ENCODE assay signal across 1 cellular context in the genomic region with DNA sequence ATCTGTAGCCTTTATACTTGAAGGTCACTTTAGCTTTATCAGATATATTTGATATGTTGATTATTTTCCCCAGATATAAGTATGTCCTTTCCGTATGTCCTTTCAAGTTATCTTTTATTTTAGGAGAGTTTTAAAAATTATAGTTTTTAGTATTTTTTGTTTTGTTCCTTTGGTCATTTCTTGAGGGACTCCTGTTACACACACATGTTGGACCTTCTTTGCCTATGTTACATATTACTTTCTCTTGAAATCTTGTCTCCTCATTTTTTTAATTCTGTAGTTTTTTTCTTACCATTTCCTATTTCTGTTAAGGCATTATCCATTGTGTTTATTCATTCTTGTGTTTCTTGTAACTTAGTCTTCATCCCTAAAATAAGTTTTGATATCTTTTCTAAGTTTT.
TF ChIP-seq lines count a peak whose summit lies in the region.

No MANE protein-coding gene starts in this region.

TF ChIP-seq in IMR-90, 13 proteins besides CTCF, POLR2A, EP300 and RAD21 (continued from another document):
- TF ChIP-seq, protein P1, sequence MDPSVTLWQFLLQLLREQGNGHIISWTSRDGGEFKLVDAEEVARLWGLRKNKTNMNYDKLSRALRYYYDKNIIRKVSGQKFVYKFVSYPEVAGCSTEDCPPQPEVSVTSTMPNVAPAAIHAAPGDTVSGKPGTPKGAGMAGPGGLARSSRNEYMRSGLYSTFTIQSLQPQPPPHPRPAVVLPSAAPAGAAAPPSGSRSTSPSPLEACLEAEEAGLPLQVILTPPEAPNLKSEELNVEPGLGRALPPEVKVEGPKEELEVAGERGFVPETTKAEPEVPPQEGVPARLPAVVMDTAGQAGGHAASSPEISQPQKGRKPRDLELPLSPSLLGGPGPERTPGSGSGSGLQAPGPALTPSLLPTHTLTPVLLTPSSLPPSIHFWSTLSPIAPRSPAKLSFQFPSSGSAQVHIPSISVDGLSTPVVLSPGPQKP (IDR thresholded peaks at IDR 0.05; ENCODE audit: borderline replicate concordance, low read depth, low read length): no peak
- TF ChIP-seq CHD1 (IDR thresholded peaks at IDR 0.05; ENCODE audit: low read depth, low read length) (no peak), RCOR1 (IDR thresholded peaks at IDR 0.05; ENCODE audit: insufficient replicate concordance, low read length) (no peak), FOS (IDR thresholded peaks at IDR 0.05; ENCODE audit: low read depth, low read length) (no peak), CEBPB (IDR thresholded peaks at IDR 0.05; ENCODE audit: low read depth, low read length) (no peak), BHLHE40 (IDR thresholded peaks at IDR 0.05; ENCODE audit: low read depth, low read length) (no peak), MAFK (IDR thresholded peaks at IDR 0.05; ENCODE audit: low read depth, low read length) (no peak)
- TF ChIP-seq, protein P2, sequence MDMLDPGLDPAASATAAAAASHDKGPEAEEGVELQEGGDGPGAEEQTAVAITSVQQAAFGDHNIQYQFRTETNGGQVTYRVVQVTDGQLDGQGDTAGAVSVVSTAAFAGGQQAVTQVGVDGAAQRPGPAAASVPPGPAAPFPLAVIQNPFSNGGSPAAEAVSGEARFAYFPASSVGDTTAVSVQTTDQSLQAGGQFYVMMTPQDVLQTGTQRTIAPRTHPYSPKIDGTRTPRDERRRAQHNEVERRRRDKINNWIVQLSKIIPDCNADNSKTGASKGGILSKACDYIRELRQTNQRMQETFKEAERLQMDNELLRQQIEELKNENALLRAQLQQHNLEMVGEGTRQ (IDR thresholded peaks at IDR 0.05; ENCODE audit: low read depth, low read length): no peak
